ENCODE assay signal across 9 cellular contexts in the genomic region with DNA sequence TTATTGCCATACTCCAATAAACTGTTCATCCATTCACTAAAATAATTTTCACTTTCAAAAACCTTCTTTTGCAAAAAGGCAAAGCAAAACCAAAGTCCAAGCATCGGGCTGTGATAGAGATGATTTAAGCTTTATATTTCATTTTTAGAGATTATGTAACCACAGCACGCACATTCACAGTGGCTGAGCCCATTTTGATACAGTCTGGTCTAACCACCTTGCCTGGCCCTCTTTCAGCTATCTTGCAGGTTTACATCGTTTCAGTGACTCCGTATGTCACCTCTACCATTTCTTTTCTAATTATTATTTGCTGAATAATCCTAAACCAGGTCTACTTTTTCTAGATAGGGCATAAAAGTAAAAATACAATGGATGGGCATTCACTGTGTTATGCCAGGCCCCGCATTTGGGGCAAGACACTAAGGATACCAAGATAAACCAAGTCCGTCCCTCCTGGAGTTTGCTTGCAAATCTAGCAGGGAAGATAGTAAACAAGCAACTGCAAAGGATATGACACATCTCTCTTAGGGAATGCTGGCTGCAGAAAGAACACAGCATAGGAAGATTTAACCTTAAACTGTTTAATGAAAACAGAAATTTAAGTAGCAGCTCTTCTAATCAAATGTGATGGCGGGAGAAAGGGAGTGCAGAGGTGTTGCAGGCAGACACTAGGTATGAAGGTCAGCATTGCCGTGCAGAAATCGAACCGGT. TPM values are rescaled to one million over a fixed set of nuclear protein-coding genes. Genes with fewer than 3 reads are reported as not detected.
A peak's percentile ranks its signal among the peaks of the same experiment; 100 is the strongest.
DNase-seq lines count a peak whose midpoint lies in the region; ATAC-seq, FAIRE-seq and TF ChIP-seq lines count a peak whose summit lies in the region.
"Had no signal": no experiment of that assay in that cellular context is flagged by ENCODE, and none has a peak within 500 bp of the region (broad histone marks: within the 10 kb centered on the region; RNA-seq: fewer than 3 reads in every experiment).

No MANE protein-coding gene starts in this region.

- TF ChIP-seq EP300 in tibial nerve (IDR thresholded peaks at IDR 0.05): no peak

- H3K27me3 ChIP-seq in adipocyte (replicated peaks; ENCODE audit: control insufficient read depth, insufficient read depth, low read length) (no peaks in the 10 kb centered on the region), tibial nerve (no peaks in the 10 kb centered on the region)

- TF ChIP-seq POLR2A in tibial nerve (IDR thresholded peaks at IDR 0.05): no peak

- peaks cover 8% of the 10 kb centered on the region for H3K36me3 ChIP-seq in adipocyte (ENCODE audit: control insufficient read depth, insufficient read depth, low read length, severe bottlenecking)
- H3K36me3 ChIP-seq in kidney (ENCODE audit: control insufficient read depth in 1 of 2, insufficient read depth in 2 of 2, low read length in 2 of 2): no peaks in the 10 kb centered on the region
- H3K36me3 ChIP-seq in tibial nerve: peaks cover 0 to under 1% (median 0%) of the 10 kb centered on the region in 3 donors

- no peaks in the 10 kb centered on the region for H3K9me3 Mint-ChIP-seq in activated T-cell treated with anti-CD3 and anti-CD28 coated beads, Interleukin-2, amount 50 U/mL, for 24 hours

- TF ChIP-seq CTCF in kidney (IDR thresholded peaks at IDR 0.05; ENCODE audit: borderline replicate concordance, extremely low read depth, insufficient read depth) (no peak), tibial nerve (IDR thresholded peaks at IDR 0.05) (no peak)

- H3K27ac ChIP-seq in kidney (ENCODE audit: low read depth in 2 of 2, low read length in 2 of 2) (peak overlapping the region; percentile 96 to 97), tibial nerve (peak overlapping the region in 3 of 4 donors; percentile 98 to 99 (median 99))

- 56 to 59% methylated on average over 10 of the region's 10 CpGs for WGBS in tibial nerve, 2 donors

- peaks cover 62% of the 10 kb centered on the region for H3K36me3 Mint-ChIP-seq in activated T-cell treated with anti-CD3 and anti-CD28 coated beads, Interleukin-2, amount 50 U/mL, for 24 hours (ENCODE audit: low read depth)

- H3K4me1 ChIP-seq in adipocyte (ENCODE audit: control insufficient read depth, insufficient read depth, low read length) (peaks cover 43% of the 10 kb centered on the region), kidney (ENCODE audit: control insufficient read depth in 1 of 2, insufficient read depth in 1 of 2, low read depth in 1 of 2, low read length in 2 of 2) (peaks cover 19 to 22% of the 10 kb centered on the region in 2 donors), tibial nerve (peaks cover 0 to 52% (median 33%) of the 10 kb centered on the region in 4 donors)

- no peak for DNase-seq in activated T-cell treated with anti-CD3 and anti-CD28 coated beads, Interleukin-2, amount 50 U/mL, for 24 hours
- no peak for DNase-seq in activated T-cell treated with anti-CD3 and anti-CD28 coated beads, Interleukin-2, amount 50 U/mL, for 48 hours
- DNase-seq in adipocyte (ENCODE audit: low read depth): peak; percentile 45
- no peak for DNase-seq in kidney
- no peak for DNase-seq in tibial nerve (ENCODE audit: low spot score in 2 of 2)
- DNase-seq in NCI-H187 treated with DMSO at 0.1 percent for 48 hours (lab: John Stamatoyannopoulos, UW): no peak

- no peaks in the 10 kb centered on the region for H3K9me3 ChIP-seq in adipocyte (ENCODE audit: control insufficient read depth, low read length)
- no peaks in the 10 kb centered on the region for H3K9me3 ChIP-seq in kidney (ENCODE audit: control insufficient read depth in 1 of 2, low read length in 2 of 2)
- no peaks in the 10 kb centered on the region for H3K9me3 ChIP-seq in tibial nerve

- FAIRE-seq in kidney (lab: Jason Lieb, UNC): no peak
- FAIRE-seq: colon had no signal

- H3K27me3 Mint-ChIP-seq in activated T-cell treated with anti-CD3 and anti-CD28 coated beads, Interleukin-2, amount 50 U/mL, for 24 hours: no peaks in the 10 kb centered on the region

- ATAC-seq in GM19467 (IDR thresholded peaks at IDR 0.05; ENCODE audit: unreplicated experiment) (no peak), GM21381 (IDR thresholded peaks at IDR 0.05; ENCODE audit: unreplicated experiment) (no peak)

- H3K4me3 Mint-ChIP-seq in activated T-cell treated with anti-CD3 and anti-CD28 coated beads, Interleukin-2, amount 50 U/mL, for 24 hours: peak overlapping the region; percentile 97

- H3K4me1 Mint-ChIP-seq in activated T-cell treated with anti-CD3 and anti-CD28 coated beads, Interleukin-2, amount 50 U/mL, for 24 hours (ENCODE audit: low read depth): peaks cover 66% of the 10 kb centered on the region

- peak overlapping the region; percentile 94 for H3K4me3 ChIP-seq in adipocyte (ENCODE audit: low read length)
- H3K4me3 ChIP-seq in kidney (ENCODE audit: low read length in 2 of 2): peak overlapping the region; percentile 91
- H3K4me3 ChIP-seq in tibial nerve: peak overlapping the region; percentile 88 to 100 (median 94)

- H3K9ac ChIP-seq in adipocyte (ENCODE audit: low read length) (peak overlapping the region; percentile 92), kidney (ENCODE audit: low read length in 2 of 2) (peak overlapping the region; percentile 90 to 96)

- intact Hi-C loops in kidney (cut with DNase I): no loop called here

- peak overlapping the region; percentile 94 for H3K27ac Mint-ChIP-seq in activated T-cell treated with anti-CD3 and anti-CD28 coated beads, Interleukin-2, amount 50 U/mL, for 24 hours

RNA-seq across cellular contexts. Expression of gene CASP3, which starts 1.7 kb away (rescaled TPM):
- total RNA-seq in kidney (22.4 TPM), tibial nerve (10 to 100 TPM in 1 of 4 donors, 1 to 10 TPM in 3; 7.6 to 17.7 (median 9.7) TPM)
- 7.3 TPM for polyA plus RNA-seq in kidney (ENCODE audit: insufficient read depth, low read depth, low replicate concordance)

RNA-seq across cellular contexts. Expression of gene PRIMPOL, which starts 2.0 kb away (rescaled TPM):
- total RNA-seq in kidney (13.1 TPM), tibial nerve (10 to 100 TPM; 14.7 to 36.7 (median 21.4) TPM)
- polyA plus RNA-seq in kidney (ENCODE audit: insufficient read depth, low read depth, low replicate concordance): 10.9 TPM
